In the genomic region with DNA sequence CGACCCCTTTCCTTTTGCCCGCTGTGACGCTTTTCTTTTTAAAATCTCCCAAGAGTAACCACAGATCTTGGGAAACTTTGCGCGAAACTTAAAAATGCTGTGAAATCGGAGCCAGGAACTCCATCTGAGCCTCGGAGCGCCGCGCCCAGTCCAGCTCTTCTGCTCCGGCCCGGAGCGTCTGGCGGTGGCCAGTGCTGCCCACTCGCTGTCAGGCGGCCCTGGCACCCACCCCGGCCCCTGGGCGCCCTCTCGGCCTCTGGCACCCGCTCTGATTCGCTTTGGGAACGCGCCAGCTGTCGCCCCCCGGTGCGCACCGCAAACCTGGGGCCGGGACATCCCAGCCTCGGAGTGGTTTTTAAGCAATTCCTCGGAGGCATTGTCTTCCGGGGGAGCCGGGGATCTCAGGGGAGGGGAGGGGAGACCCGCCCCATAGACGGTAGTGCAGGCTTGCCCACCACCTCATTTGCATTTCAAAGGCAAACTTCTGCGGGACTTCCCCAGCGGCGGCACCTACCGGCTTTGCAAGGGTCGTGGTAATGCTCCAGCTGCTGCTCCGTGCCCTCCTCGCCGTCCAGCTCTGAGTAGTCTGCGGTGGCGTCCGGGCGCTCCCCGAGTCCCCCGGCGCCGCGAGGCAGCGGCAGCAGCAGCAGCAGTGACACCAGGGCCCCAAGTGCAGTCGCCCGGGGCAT, we compare ENCODE assay signal across 8 cellular contexts. TPM values are rescaled to one million over a fixed set of nuclear protein-coding genes. Genes with fewer than 3 reads are reported as not detected.
DNase-seq lines count a peak whose midpoint lies in the region; ATAC-seq and TF ChIP-seq lines count a peak whose summit lies in the region.

No MANE protein-coding gene starts in this region.

- peaks cover 43% of the 10 kb centered on the region for H3K27me3 Mint-ChIP-seq in activated CD4-positive, alpha-beta T cell treated with anti-CD3 and anti-CD28 coated beads for 36 hours

- H3K9ac ChIP-seq in fibroblast of lung (ENCODE audit: insufficient read depth, low read length): no peak overlapping the region

- peaks cover 11% of the 10 kb centered on the region for H3K27me3 ChIP-seq in fibroblast of lung (ENCODE audit: control insufficient read depth, insufficient read depth, low read length)
- peaks cover 20% of the 10 kb centered on the region for H3K27me3 ChIP-seq in neuron (ENCODE audit: insufficient read depth, low read length)

- peaks cover 3% of the 10 kb centered on the region for H3K4me1 ChIP-seq in fibroblast of lung (ENCODE audit: control insufficient read depth, extremely low read depth, insufficient read depth, low read length)
- H3K4me1 ChIP-seq in neuron (ENCODE audit: insufficient read depth, low read length): peaks cover 17% of the 10 kb centered on the region

- H3K4me2 ChIP-seq in fibroblast of lung (ENCODE audit: extremely low read depth, insufficient read depth, low read length): peak overlapping the region; percentile 91

- H3K4me3 Mint-ChIP-seq in activated CD4-positive, alpha-beta T cell treated with anti-CD3 and anti-CD28 coated beads for 36 hours: peak overlapping the region; percentile 57

- H3K36me3 ChIP-seq in fibroblast of lung (ENCODE audit: control insufficient read depth, insufficient read depth, low read length) (no peaks in the 10 kb centered on the region), neuron (ENCODE audit: insufficient read depth, low read length) (no peaks in the 10 kb centered on the region)

- no peaks in the 10 kb centered on the region for H3K79me2 ChIP-seq in fibroblast of lung (ENCODE audit: control insufficient read depth, insufficient read depth, low read length)

- intact Hi-C loops in activated CD4-positive, alpha-beta T cell treated with anti-CD3 and anti-CD28 coated beads for 36 hours (cut with DNase I, micrococcal nuclease): loop anchor here (1.0 to 2.0 kb wide), 2 partner anchors 74 to 138 kb away; partner anchors contain the start of gene TM9SF3 (in 1 of the 2)

- CTCF ChIA-PET in activated CD4-positive, alpha-beta T cell treated with anti-CD3 and anti-CD28 coated beads for 36 hours (lab: Charles Lee): interaction anchor here (0.6 to 2.3 kb wide), 12 partner anchors 13 to 226 kb away, joined by 3 to 8 read pairs (median 4); no protein-coding TSS in a partner anchor

- peak; percentile 66 for DNase-seq in activated CD4-positive, alpha-beta T cell treated with anti-CD3 and anti-CD28 coated beads for 36 hours
- DNase-seq in activated CD4-positive, alpha-beta T cell treated with anti-CD3 and anti-CD28 coated beads for 1 hour: no peak
- peak; percentile 19 for DNase-seq in activated CD4-positive, alpha-beta T cell treated with anti-CD3 and anti-CD28 coated beads, Interleukin-2, amount 50 U/mL, for 1 hour
- DNase-seq in fibroblast of lung (ENCODE audit: low read depth in 2 of 2) (peak; percentile 21 to 35), OCI-M2 (lab: John Stamatoyannopoulos, UW; ENCODE audit: unreplicated experiment) (no peak)

- H3K9me3 ChIP-seq in fibroblast of lung (ENCODE audit: control insufficient read depth, insufficient read depth, low read depth, low read length): no peaks in the 10 kb centered on the region
- H3K9me3 ChIP-seq in neuron (ENCODE audit: low read length): no peaks in the 10 kb centered on the region

- TF ChIP-seq CTCF in fibroblast of lung (conservative IDR thresholded peaks at IDR 0.05 in 1 of 2, IDR thresholded peaks at IDR 0.05 in 1 of 2; ENCODE audit: low read depth in 1 of 2, low read length in 2 of 2): no peak

- H3K36me3 Mint-ChIP-seq in activated CD4-positive, alpha-beta T cell treated with anti-CD3 and anti-CD28 coated beads for 36 hours (ENCODE audit: low read depth): no peaks in the 10 kb centered on the region

- H3K9me3 Mint-ChIP-seq in activated CD4-positive, alpha-beta T cell treated with anti-CD3 and anti-CD28 coated beads for 36 hours (ENCODE audit: low read depth): no peaks in the 10 kb centered on the region

- H3K4me3 ChIP-seq in fibroblast of lung (replicated peaks in 1 of 4; ENCODE audit: control extremely low read depth in 1 of 4, insufficient read depth in 1 of 4, low read depth in 3 of 4, low read length in 4 of 4): peak overlapping the region; percentile 54 to 59 (median 56)
- H3K4me3 ChIP-seq in neuron (ENCODE audit: low read length): peak overlapping the region; percentile 48

- POLR2A ChIA-PET in activated CD4-positive, alpha-beta T cell treated with anti-CD3 and anti-CD28 coated beads for 36 hours (lab: Charles Lee): interaction anchor here (0.5 kb wide), 1 partner anchor 172 kb away, joined by 3 read pairs; no protein-coding TSS in a partner anchor

- ATAC-seq in activated CD4-positive, alpha-beta T cell treated with anti-CD3 and anti-CD28 coated beads for 36 hours: no peak
- ATAC-seq in HG02981 (IDR thresholded peaks at IDR 0.05; ENCODE audit: unreplicated experiment): peak; percentile 34
- no peak for ATAC-seq in GM18519 (IDR thresholded peaks at IDR 0.05; ENCODE audit: low FRiP score, unreplicated experiment)

- peaks cover 10% of the 10 kb centered on the region for H3K4me1 Mint-ChIP-seq in activated CD4-positive, alpha-beta T cell treated with anti-CD3 and anti-CD28 coated beads for 36 hours

- no peak overlapping the region for H3K27ac Mint-ChIP-seq in activated CD4-positive, alpha-beta T cell treated with anti-CD3 and anti-CD28 coated beads for 36 hours

- H2AFZ ChIP-seq in fibroblast of lung (ENCODE audit: low read length): peak overlapping the region; percentile 17
- H2AFZ ChIP-seq in neuron (ENCODE audit: low read depth, low read length): peak overlapping the region; percentile 83

- H3K27ac ChIP-seq in fibroblast of lung (ENCODE audit: insufficient read depth, low read length): no peak overlapping the region

- H4K20me1 ChIP-seq in fibroblast of lung (ENCODE audit: control insufficient read depth, extremely low read depth, insufficient read depth, low read length): no peaks in the 10 kb centered on the region

RNA-seq across cellular contexts. Expression of gene TLL2, which starts 0.6 kb away (rescaled TPM):
- under 1 TPM in 1 of 2 experiments, not detected in 1; 0.02 TPM for total RNA-seq in activated CD4-positive, alpha-beta T cell treated with anti-CD3 and anti-CD28 coated beads for 36 hours
- total RNA-seq in fibroblast of lung: 0.17 and 0.26 TPM in 2 replicates
- 0.01 and 0.05 TPM in 2 replicates for polyA plus RNA-seq in fibroblast of lung
- polyA plus RNA-seq in fibroblast of lung (2012): 0.02 TPM in 1 of 2 replicates, not detected in the other
- polyA minus RNA-seq in fibroblast of lung (ENCODE audit: low replicate concordance): not detected in 2 replicates

Comparison
In these comparisons a context has a peak if more than half of its experiments do, and no peak if none do; other contexts are left out.
1. DNase-seq: peak in activated CD4-positive, alpha-beta T cell treated with anti-CD3 and anti-CD28 coated beads for 36 hours (single experiment), activated CD4-positive, alpha-beta T cell treated with anti-CD3 and anti-CD28 coated beads, Interleukin-2, amount 50 U/mL, for 1 hour (single experiment) and fibroblast of lung (2 of 2); none in activated CD4-positive, alpha-beta T cell treated with anti-CD3 and anti-CD28 coated beads for 1 hour (single experiment) and OCI-M2 (single experiment).